ENCODE assay signal across 8 cellular contexts in the genomic region with DNA sequence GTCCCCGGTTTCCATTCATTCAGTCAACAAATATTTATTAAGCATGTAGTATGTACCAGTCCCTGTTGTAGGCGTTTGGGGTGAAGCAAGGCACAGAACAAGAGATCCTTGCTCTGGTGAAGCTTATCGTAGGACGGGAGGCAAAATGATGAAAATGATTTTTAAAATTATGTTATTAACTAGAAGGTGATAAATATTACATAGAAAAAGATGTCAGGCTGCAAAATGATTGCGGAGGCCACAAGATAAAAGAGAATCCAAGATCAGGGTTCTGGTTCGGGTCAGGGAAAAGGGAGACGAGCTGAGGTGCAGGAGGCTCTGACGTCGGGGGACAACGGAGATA. TPM values are rescaled to one million over a fixed set of nuclear protein-coding genes. Genes with fewer than 3 reads are reported as not detected.
DNase-seq lines count a peak whose midpoint lies in the region; ATAC-seq, FAIRE-seq and TF ChIP-seq lines count a peak whose summit lies in the region.

No MANE protein-coding gene starts in this region.

- peaks cover 0 to 20% of the 10 kb centered on the region in 2 donors for H3K4me1 ChIP-seq in right atrium auricular region
- H3K4me1 ChIP-seq in mucosa of descending colon (ENCODE audit: low read depth): peaks cover 12% of the 10 kb centered on the region

- ATAC-seq in left ventricle myocardium superior: no peak
- ATAC-seq in mucosa of descending colon: no peak
- no peak for ATAC-seq in HG03439 (IDR thresholded peaks at IDR 0.05; ENCODE audit: unreplicated experiment)
- no peak for ATAC-seq in HG03378 (IDR thresholded peaks at IDR 0.05; ENCODE audit: unreplicated experiment)

- H3K27ac ChIP-seq in right atrium auricular region: peak overlapping the region in 1 of 2 donors; percentile 7

- H3K9me3 ChIP-seq in right atrium auricular region (no peaks in the 10 kb centered on the region), mucosa of descending colon (no peaks in the 10 kb centered on the region)

- H3K27me3 ChIP-seq in right atrium auricular region: no peaks in the 10 kb centered on the region
- no peaks in the 10 kb centered on the region for H3K27me3 ChIP-seq in bronchial epithelial cell (ENCODE audit: control insufficient read depth, insufficient read depth, low read length)

- no peak for FAIRE-seq in bronchial epithelial cell (lab: Jason Lieb, UNC)

- no peak for DNase-seq in right atrium auricular region (ENCODE audit: low spot score)
- DNase-seq in left ventricle myocardium superior: no peak
- DNase-seq in bronchial epithelial cell (ENCODE audit: low read depth): no peak
- DNase-seq in mucosa of descending colon: no peak
- no peak for DNase-seq in NCI-H1694 (lab: John Stamatoyannopoulos, UW)
- no peak for DNase-seq in HEK293T (ENCODE audit: extremely low spot score)

- CTCF ChIA-PET in HEK293T (lab: Yijun Ruan, JAX): interaction anchor here (0.7 to 1.7 kb wide), 4 partner anchors 10 to 66 kb away, joined by 3 to 5 read pairs (median 3); a partner anchor contains a TSS

- POLR2A ChIA-PET in HEK293T (lab: Yijun Ruan, JAX): interaction anchor here (0.9 to 2.6 kb wide), 19 partner anchors 9 to 229 kb away, joined by 3 to 22 read pairs (median 6); a partner anchor contains a TSS

- intact Hi-C loops in left ventricle myocardium superior (cut with micrococcal nuclease): no loop called here
- intact Hi-C loops in mucosa of descending colon (cut with DNase I, micrococcal nuclease): loop anchor here in 1 of 2 donors (10.0 kb wide), 1 partner anchor 66 kb away; no protein-coding TSS in a partner anchor

- peak overlapping the region; percentile 47 to 71 for H3K4me3 ChIP-seq in right atrium auricular region
- peak overlapping the region; percentile 65 for H3K4me3 ChIP-seq in bronchial epithelial cell (ENCODE audit: low read depth, low read length)
- peak overlapping the region; percentile 35 for H3K4me3 ChIP-seq in mucosa of descending colon

- TF ChIP-seq CTCF in right atrium auricular region (IDR thresholded peaks at IDR 0.05) (no peak), bronchial epithelial cell (IDR thresholded peaks at IDR 0.05; ENCODE audit: insufficient read depth, low read length, severe bottlenecking) (no peak), mucosa of descending colon (IDR thresholded peaks at IDR 0.05) (no peak)

- H3K36me3 ChIP-seq in right atrium auricular region (no peaks in the 10 kb centered on the region), bronchial epithelial cell (ENCODE audit: control insufficient read depth, insufficient read depth, low read length) (no peaks in the 10 kb centered on the region), mucosa of descending colon (ENCODE audit: low read depth) (no peaks in the 10 kb centered on the region)

TF ChIP-seq in HEK293T, 16 proteins besides CTCF, POLR2A, EP300 and RAD21:
- TF ChIP-seq ARNT (IDR thresholded peaks at IDR 0.05) (no peak), BHLHE40 (IDR thresholded peaks at IDR 0.05; ENCODE audit: borderline replicate concordance) (no peak), ELF4 (IDR thresholded peaks at IDR 0.05) (no peak), FOXK2 (IDR thresholded peaks at IDR 0.05) (no peak), TARDBP (IDR thresholded peaks at IDR 0.05) (no peak), HDGF (IDR thresholded peaks at IDR 0.05; ENCODE audit: borderline replicate concordance) (no peak), FOXM1 (IDR thresholded peaks at IDR 0.05; ENCODE audit: borderline replicate concordance) (no peak), ZNF384 (IDR thresholded peaks at IDR 0.05) (no peak), L3MBTL2 (conservative IDR thresholded peaks at IDR 0.05) (no peak), FOXA1 (IDR thresholded peaks at IDR 0.05) (no peak), NFRKB (IDR thresholded peaks at IDR 0.05) (no peak), LEF1 (IDR thresholded peaks at IDR 0.05; ENCODE audit: borderline replicate concordance) (no peak), SP1 (IDR thresholded peaks at IDR 0.05) (no peak), SUZ12 (IDR thresholded peaks at IDR 0.05) (no peak), CTBP1 (IDR thresholded peaks at IDR 0.05; ENCODE audit: borderline replicate concordance) (no peak)
- TF ChIP-seq, protein P1, sequence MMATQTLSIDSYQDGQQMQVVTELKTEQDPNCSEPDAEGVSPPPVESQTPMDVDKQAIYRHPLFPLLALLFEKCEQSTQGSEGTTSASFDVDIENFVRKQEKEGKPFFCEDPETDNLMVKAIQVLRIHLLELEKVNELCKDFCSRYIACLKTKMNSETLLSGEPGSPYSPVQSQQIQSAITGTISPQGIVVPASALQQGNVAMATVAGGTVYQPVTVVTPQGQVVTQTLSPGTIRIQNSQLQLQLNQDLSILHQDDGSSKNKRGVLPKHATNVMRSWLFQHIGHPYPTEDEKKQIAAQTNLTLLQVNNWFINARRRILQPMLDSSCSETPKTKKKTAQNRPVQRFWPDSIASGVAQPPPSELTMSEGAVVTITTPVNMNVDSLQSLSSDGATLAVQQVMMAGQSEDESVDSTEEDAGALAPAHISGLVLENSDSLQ (IDR thresholded peaks at IDR 0.05): no peak

RNA-seq across cellular contexts. Expression of a gene that starts 0.6 kb away (rescaled TPM):
- total RNA-seq in right atrium auricular region: 1 to 10 TPM; 3.3 to 5.4 TPM
- total RNA-seq in left ventricle myocardium superior: 0.92 TPM
- total RNA-seq in bronchial epithelial cell: 4.2 and 12.5 TPM in 2 replicates
- 100 to 1,000 TPM; 125 to 247 (median 187) TPM for total RNA-seq in mucosa of descending colon

RNA-seq across cellular contexts. Expression of a gene that starts 29.5 kb away (rescaled TPM):
- 1 to 10 TPM; 4.3 to 7.9 TPM for total RNA-seq in right atrium auricular region
- 3.1 TPM for total RNA-seq in left ventricle myocardium superior
- total RNA-seq in bronchial epithelial cell: 25.0 and 54.3 TPM in 2 replicates
- 10 to 100 TPM; 20.2 to 38.0 (median 27.5) TPM for total RNA-seq in mucosa of descending colon

RNA-seq across cellular contexts. Expression of a gene that starts 51.3 kb away (rescaled TPM):
- total RNA-seq in right atrium auricular region (10 to 100 TPM; 21.8 to 29.2 TPM), left ventricle myocardium superior (46.1 TPM), bronchial epithelial cell (6.6 and 10.2 TPM in 2 replicates), mucosa of descending colon (100 to 1,000 TPM in 1 of 3 donors, 10 to 100 TPM in 2; 60.4 to 106 (median 77.7) TPM)
